Comparison of ENCODE assay signal across 21 cellular contexts in the genomic region with DNA sequence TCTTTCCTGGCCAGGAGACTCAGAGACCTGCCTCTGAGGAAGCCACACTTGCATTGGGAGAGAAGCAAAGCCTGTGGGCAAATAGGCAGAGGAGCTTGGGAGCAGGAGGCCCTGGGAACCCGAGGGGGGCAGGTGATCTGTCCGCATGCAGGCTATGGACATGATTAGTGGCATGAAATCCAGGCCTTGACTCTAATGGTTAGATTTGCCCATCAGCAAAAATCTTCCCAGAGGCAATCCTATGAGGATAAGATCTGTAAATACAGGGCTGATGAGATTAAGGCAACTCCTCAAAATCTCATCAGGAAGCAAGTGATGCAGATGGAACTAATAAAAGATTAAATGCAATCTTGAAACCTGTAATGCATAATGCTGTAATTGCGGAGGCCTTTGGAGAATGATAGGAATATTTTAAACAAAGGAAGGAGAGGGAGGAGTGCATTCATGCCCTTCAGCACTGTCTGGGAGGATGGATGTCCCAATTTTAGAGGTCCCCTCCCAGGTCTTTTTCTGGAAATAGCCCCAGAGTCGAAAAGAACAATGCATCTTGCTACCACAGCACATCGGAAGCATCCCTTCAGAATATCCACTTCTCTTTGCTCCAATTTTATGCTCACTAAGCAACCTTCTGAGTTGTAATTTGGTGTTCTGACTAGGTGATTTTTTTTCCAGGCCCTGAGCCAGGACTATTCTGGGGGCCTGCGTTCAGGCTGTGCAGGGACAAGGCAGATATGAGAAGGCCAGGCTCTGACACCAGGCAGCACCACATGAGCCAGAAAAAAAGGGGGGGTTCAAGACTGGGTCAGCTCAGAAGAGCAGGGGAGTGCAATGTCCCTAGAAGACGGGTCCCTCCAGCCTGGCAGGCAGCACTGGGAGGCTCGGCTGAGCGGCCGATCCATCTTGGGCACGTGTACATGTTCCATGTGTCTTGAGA.
DNase-seq lines count a peak whose midpoint lies in the region; ATAC-seq and TF ChIP-seq lines count a peak whose summit lies in the region.
"Had no signal": no experiment of that assay in that cellular context is flagged by ENCODE, and none has a peak within 500 bp of the region (broad histone marks: within the 10 kb centered on the region; RNA-seq: fewer than 3 reads in every experiment).

No MANE protein-coding gene starts in this region.

- no peaks in the 10 kb centered on the region for H3K9me3 ChIP-seq in heart right ventricle
- H3K9me3 ChIP-seq: BLaER1 treated with 17β-estradiol and CSF1 and Interleukin-3, amounts not matched to agents 10 nM and 100 nM; Caco-2 had no signal

- H3K4me1 ChIP-seq in heart right ventricle, result peaks cover 0 to 8% (median 0%) of the 10 kb centered on the region in 9 donors
- H3K4me1 ChIP-seq: BLaER1 treated with 17β-estradiol and CSF1 and Interleukin-3, amounts not matched to agents 10 nM and 100 nM; Caco-2 had no signal

- intact Hi-C loops in heart right ventricle (cut with DNase I), result loop anchor here in 3 of 10 donors (2.0 to 10.0 kb wide), 3 partner anchors 55 to 123 kb away; a partner anchor contains a TSS

- WGBS in heart right ventricle, 2 donors, result 43 to 53% methylated on average over 11 of the region's 11 CpGs

- H3K27ac ChIP-seq in heart right ventricle, result peak overlapping the region in 6 of 10 donors; percentile 12 to 78 (median 68)
- H3K27ac ChIP-seq: BLaER1 treated with 17β-estradiol and CSF1 and Interleukin-3, amounts not matched to agents 10 nM and 100 nM; SK-N-MC had no signal

- ATAC-seq in heart right ventricle (peak; percentile 86 to 99 (median 96)), GM19463 (IDR thresholded peaks at IDR 0.05; ENCODE audit: unreplicated experiment) (no peak)
- ATAC-seq: HCT116 had no signal

- no peak for TF ChIP-seq CTCF in heart right ventricle (IDR thresholded peaks at IDR 0.05)

- H3K27me3 ChIP-seq in heart right ventricle, result no peaks in the 10 kb centered on the region
- H3K27me3 ChIP-seq: BLaER1 treated with 17β-estradiol and CSF1 and Interleukin-3, amounts not matched to agents 10 nM and 100 nM had no signal

- H3K36me3 ChIP-seq in heart right ventricle, result no peaks in the 10 kb centered on the region
- H3K36me3 ChIP-seq: BLaER1 treated with 17β-estradiol and CSF1 and Interleukin-3, amounts not matched to agents 10 nM and 100 nM had no signal

- peak; percentile 90 for DNase-seq in SK-N-DZ (ENCODE audit: low spot score)
- DNase-seq in cerebellar cortex (ENCODE audit: low spot score), result peak; percentile 85
- DNase-seq in heart right ventricle, result peak; percentile 17 to 69
- DNase-seq in superior temporal gyrus (ENCODE audit: extremely low spot score), result peak; percentile 35
- no peak for DNase-seq in HuH-7.5 (ENCODE audit: low spot score)
- DNase-seq in Ammon's horn (ENCODE audit: low spot score), result no peak
- DNase-seq: Caco-2; CD4-positive, alpha-beta memory T cell; DND-41; KG1; NCI-H1105; NCI-H146; NCI-H2029 treated with DMSO at 0.1 percent for 48 hours; NCI-H345; NCI-H524; NCI-H774; SHP77 had no signal

- no peak overlapping the region for H3K4me3 ChIP-seq in heart right ventricle
- H3K4me3 ChIP-seq: BLaER1 treated with 17β-estradiol and CSF1 and Interleukin-3, amounts not matched to agents 10 nM and 100 nM; SK-N-MC had no signal

Comparison
In these comparisons a context has a peak if more than half of its experiments do, and no peak if none do; other contexts are left out.
1. DNase-seq: peak in SK-N-DZ (single experiment), cerebellar cortex (single experiment), heart right ventricle (2 of 2) and superior temporal gyrus (single experiment); none in HuH-7.5 (single experiment) and Ammon's horn (single experiment).